1 cellular context compared by ENCODE assay signal in the genomic region with DNA sequence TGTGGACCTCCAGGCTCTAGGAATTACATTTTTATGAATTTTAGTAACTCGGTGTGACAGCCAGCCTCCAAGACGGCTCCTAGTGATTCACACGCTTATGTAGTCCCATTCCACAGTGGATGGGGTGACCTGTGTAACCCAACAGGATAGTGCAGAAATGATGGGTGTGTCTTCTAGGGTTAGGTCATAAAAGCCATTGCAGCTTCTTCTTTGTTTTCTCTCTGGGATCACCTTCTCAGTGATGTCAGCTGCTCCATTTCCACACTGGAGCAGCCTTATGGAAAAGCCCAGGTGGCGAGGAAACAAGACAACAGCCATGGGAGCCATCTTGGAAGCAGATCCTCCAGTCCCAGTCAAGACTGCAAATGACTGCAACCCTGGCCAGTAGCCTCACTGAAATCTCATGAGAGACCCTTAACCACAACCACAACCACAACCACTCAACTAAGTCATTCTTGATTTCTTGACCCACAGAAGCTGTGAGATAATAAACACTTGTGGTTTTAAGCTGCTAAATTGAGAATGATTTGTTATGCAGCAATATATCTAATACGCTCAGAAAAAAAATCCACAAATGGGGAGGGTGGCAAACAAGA.
TF ChIP-seq lines count a peak whose summit lies in the region.

No MANE protein-coding gene starts in this region.

TF ChIP-seq in K562, 482 proteins besides CTCF, POLR2A, EP300 and RAD21 (continues in another document):
- TF ChIP-seq, protein P1, sequence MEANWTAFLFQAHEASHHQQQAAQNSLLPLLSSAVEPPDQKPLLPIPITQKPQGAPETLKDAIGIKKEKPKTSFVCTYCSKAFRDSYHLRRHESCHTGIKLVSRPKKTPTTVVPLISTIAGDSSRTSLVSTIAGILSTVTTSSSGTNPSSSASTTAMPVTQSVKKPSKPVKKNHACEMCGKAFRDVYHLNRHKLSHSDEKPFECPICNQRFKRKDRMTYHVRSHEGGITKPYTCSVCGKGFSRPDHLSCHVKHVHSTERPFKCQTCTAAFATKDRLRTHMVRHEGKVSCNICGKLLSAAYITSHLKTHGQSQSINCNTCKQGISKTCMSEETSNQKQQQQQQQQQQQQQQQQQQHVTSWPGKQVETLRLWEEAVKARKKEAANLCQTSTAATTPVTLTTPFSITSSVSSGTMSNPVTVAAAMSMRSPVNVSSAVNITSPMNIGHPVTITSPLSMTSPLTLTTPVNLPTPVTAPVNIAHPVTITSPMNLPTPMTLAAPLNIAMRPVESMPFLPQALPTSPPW (CRISPR knock-in tag; IDR thresholded peaks at IDR 0.05): no peak
- TF ChIP-seq SMAD1 (IDR thresholded peaks at IDR 0.05; ENCODE audit: low read depth, low read length, partially characterized antibody) (no peak), LEF1 (IDR thresholded peaks at IDR 0.05) (no peak), ESRRA (IDR thresholded peaks at IDR 0.05; ENCODE audit: borderline replicate concordance, low read depth) (peak; percentile 49; the same call in 1 of the 2 replicates), NELFE (IDR thresholded peaks at IDR 0.05; ENCODE audit: insufficient read depth, insufficient read length) (no peak), JUNB (CRISPR knock-in tag; conservative IDR thresholded peaks at IDR 0.05) (no peak), MEIS2 (IDR thresholded peaks at IDR 0.05; ENCODE audit: partially characterized antibody) (peak; percentile 10), RCOR1 (IDR thresholded peaks at IDR 0.05; ENCODE audit: borderline replicate concordance in 1 of 2, low read depth in 2 of 2, low read length in 2 of 2) (peak in 1 of 2 experiments; percentile 43; a peak in 1 of 4 replicates), EP400 (IDR thresholded peaks at IDR 0.05) (no peak), FIP1L1 (IDR thresholded peaks at IDR 0.05; ENCODE audit: low read depth, low read length, poor library complexity, severe bottlenecking) (no peak), PCBP1 (IDR thresholded peaks at IDR 0.05; ENCODE audit: low read depth, low read length, poor library complexity, severe bottlenecking) (no peak), ZNF444 (CRISPR knock-in tag; IDR thresholded peaks at IDR 0.05) (no peak), CBFA2T3 (IDR thresholded peaks at IDR 0.05) (peak; percentile 26; the same call in 1 of the 2 replicates), ZNF644 (tag; IDR thresholded peaks at IDR 0.05; ENCODE audit: low read depth) (no peak), TCFL5 (CRISPR knock-in tag; conservative IDR thresholded peaks at IDR 0.05) (no peak), CHD4 (IDR thresholded peaks at IDR 0.05; ENCODE audit: insufficient read depth, insufficient replicate concordance, low read depth, low read length, poor library complexity, severe bottlenecking) (no peak), YY1 (IDR thresholded peaks at IDR 0.05; ENCODE audit: borderline replicate concordance in 1 of 3, control insufficient read depth in 1 of 3, extremely low read depth in 1 of 3, insufficient read depth in 3 of 3, insufficient read length in 1 of 3, insufficient replicate concordance in 2 of 3, low read depth in 1 of 3, low read length in 2 of 3) (peak in 1 of 3 experiments; percentile 64), CBX1 (IDR thresholded peaks at IDR 0.05; ENCODE audit: low read depth) (no peak), ZNF224 (CRISPR knock-in tag; IDR thresholded peaks at IDR 0.05) (no peak), MCM7 (IDR thresholded peaks at IDR 0.05) (no peak), ZEB2 (IDR thresholded peaks at IDR 0.05) (no peak), SMC3 (conservative IDR thresholded peaks at IDR 0.05; ENCODE audit: insufficient read depth, low read depth, low read length) (no peak), TEAD4 (IDR thresholded peaks at IDR 0.05; ENCODE audit: low read length) (0 out of 2 replicates have a peak, but pooled peaks have one; percentile 24), TEAD4 (CRISPR knock-in tag; IDR thresholded peaks at IDR 0.05; ENCODE audit: borderline replicate concordance) (no peak), LARP7 (IDR thresholded peaks at IDR 0.05) (no peak), FOXA3 (CRISPR knock-in tag; conservative IDR thresholded peaks at IDR 0.05 in 1 of 2, IDR thresholded peaks at IDR 0.05 in 1 of 2) (no peak), ARID1B (IDR thresholded peaks at IDR 0.05) (no peak), KDM2B (CRISPR knock-in tag; IDR thresholded peaks at IDR 0.05) (no peak)
- TF ChIP-seq, protein P2, sequence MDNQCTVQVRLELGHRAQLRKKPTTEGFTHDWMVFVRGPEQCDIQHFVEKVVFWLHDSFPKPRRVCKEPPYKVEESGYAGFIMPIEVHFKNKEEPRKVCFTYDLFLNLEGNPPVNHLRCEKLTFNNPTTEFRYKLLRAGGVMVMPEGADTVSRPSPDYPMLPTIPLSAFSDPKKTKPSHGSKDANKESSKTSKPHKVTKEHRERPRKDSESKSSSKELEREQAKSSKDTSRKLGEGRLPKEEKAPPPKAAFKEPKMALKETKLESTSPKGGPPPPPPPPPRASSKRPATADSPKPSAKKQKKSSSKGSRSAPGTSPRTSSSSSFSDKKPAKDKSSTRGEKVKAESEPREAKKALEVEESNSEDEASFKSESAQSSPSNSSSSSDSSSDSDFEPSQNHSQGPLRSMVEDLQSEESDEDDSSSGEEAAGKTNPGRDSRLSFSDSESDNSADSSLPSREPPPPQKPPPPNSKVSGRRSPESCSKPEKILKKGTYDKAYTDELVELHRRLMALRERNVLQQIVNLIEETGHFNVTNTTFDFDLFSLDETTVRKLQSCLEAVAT (IDR thresholded peaks at IDR 0.05): 0 out of 4 replicates have a peak, but pooled peaks of 1 of the 2 experiments have one; percentile 69
- TF ChIP-seq, protein P3, sequence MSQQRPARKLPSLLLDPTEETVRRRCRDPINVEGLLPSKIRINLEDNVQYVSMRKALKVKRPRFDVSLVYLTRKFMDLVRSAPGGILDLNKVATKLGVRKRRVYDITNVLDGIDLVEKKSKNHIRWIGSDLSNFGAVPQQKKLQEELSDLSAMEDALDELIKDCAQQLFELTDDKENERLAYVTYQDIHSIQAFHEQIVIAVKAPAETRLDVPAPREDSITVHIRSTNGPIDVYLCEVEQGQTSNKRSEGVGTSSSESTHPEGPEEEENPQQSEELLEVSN (IDR thresholded peaks at IDR 0.05; ENCODE audit: borderline replicate concordance in 1 of 2, extremely low read depth in 1 of 2, insufficient read depth in 1 of 2, insufficient read length in 1 of 2, low read depth in 1 of 2, low read length in 1 of 2, poor library complexity in 1 of 2, severe bottlenecking in 1 of 2): no peak
- TF ChIP-seq, protein P4, sequence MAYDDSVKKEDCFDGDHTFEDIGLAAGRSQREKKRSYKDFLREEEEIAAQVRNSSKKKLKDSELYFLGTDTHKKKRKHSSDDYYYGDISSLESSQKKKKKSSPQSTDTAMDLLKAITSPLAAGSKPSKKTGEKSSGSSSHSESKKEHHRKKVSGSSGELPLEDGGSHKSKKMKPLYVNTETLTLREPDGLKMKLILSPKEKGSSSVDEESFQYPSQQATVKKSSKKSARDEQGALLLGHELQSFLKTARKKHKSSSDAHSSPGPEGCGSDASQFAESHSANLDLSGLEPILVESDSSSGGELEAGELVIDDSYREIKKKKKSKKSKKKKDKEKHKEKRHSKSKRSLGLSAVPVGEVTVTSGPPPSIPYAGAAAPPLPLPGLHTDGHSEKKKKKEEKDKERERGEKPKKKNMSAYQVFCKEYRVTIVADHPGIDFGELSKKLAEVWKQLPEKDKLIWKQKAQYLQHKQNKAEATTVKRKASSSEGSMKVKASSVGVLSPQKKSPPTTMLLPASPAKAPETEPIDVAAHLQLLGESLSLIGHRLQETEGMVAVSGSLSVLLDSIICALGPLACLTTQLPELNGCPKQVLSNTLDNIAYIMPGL (CRISPR knock-in tag; IDR thresholded peaks at IDR 0.05): no peak
- TF ChIP-seq, protein P5, sequence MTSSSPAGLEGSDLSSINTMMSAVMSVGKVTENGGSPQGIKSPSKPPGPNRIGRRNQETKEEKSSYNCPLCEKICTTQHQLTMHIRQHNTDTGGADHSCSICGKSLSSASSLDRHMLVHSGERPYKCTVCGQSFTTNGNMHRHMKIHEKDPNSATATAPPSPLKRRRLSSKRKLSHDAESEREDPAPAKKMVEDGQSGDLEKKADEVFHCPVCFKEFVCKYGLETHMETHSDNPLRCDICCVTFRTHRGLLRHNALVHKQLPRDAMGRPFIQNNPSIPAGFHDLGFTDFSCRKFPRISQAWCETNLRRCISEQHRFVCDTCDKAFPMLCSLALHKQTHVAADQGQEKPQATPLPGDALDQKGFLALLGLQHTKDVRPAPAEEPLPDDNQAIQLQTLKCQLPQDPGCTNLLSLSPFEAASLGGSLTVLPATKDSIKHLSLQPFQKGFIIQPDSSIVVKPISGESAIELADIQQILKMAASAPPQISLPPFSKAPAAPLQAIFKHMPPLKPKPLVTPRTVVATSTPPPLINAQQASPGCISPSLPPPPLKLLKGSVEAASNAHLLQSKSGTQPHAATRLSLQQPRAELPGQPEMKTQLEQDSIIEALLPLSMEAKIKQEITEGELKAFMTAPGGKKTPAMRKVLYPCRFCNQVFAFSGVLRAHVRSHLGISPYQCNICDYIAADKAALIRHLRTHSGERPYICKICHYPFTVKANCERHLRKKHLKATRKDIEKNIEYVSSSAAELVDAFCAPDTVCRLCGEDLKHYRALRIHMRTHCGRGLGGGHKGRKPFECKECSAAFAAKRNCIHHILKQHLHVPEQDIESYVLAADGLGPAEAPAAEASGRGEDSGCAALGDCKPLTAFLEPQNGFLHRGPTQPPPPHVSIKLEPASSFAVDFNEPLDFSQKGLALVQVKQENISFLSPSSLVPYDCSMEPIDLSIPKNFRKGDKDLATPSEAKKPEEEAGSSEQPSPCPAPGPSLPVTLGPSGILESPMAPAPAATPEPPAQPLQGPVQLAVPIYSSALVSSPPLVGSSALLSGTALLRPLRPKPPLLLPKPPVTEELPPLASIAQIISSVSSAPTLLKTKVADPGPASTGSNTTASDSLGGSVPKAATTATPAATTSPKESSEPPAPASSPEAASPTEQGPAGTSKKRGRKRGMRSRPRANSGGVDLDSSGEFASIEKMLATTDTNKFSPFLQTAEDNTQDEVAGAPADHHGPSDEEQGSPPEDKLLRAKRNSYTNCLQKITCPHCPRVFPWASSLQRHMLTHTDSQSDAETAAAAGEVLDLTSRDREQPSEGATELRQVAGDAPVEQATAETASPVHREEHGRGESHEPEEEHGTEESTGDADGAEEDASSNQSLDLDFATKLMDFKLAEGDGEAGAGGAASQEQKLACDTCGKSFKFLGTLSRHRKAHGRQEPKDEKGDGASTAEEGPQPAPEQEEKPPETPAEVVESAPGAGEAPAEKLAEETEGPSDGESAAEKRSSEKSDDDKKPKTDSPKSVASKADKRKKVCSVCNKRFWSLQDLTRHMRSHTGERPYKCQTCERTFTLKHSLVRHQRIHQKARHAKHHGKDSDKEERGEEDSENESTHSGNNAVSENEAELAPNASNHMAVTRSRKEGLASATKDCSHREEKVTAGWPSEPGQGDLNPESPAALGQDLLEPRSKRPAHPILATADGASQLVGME (CRISPR knock-in tag; IDR thresholded peaks at IDR 0.05): no peak
- TF ChIP-seq, protein P6, sequence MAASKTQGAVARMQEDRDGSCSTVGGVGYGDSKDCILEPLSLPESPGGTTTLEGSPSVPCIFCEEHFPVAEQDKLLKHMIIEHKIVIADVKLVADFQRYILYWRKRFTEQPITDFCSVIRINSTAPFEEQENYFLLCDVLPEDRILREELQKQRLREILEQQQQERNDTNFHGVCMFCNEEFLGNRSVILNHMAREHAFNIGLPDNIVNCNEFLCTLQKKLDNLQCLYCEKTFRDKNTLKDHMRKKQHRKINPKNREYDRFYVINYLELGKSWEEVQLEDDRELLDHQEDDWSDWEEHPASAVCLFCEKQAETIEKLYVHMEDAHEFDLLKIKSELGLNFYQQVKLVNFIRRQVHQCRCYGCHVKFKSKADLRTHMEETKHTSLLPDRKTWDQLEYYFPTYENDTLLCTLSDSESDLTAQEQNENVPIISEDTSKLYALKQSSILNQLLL (CRISPR knock-in tag; IDR thresholded peaks at IDR 0.05; ENCODE audit: borderline replicate concordance): no peak
- TF ChIP-seq, protein P7, sequence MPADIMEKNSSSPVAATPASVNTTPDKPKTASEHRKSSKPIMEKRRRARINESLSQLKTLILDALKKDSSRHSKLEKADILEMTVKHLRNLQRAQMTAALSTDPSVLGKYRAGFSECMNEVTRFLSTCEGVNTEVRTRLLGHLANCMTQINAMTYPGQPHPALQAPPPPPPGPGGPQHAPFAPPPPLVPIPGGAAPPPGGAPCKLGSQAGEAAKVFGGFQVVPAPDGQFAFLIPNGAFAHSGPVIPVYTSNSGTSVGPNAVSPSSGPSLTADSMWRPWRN (IDR thresholded peaks at IDR 0.05; ENCODE audit: low read depth): peak; percentile 43; the same call in 1 of the 2 replicates
- TF ChIP-seq, protein P8, sequence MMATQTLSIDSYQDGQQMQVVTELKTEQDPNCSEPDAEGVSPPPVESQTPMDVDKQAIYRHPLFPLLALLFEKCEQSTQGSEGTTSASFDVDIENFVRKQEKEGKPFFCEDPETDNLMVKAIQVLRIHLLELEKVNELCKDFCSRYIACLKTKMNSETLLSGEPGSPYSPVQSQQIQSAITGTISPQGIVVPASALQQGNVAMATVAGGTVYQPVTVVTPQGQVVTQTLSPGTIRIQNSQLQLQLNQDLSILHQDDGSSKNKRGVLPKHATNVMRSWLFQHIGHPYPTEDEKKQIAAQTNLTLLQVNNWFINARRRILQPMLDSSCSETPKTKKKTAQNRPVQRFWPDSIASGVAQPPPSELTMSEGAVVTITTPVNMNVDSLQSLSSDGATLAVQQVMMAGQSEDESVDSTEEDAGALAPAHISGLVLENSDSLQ (IDR thresholded peaks at IDR 0.05): no peak
- TF ChIP-seq, protein P9, sequence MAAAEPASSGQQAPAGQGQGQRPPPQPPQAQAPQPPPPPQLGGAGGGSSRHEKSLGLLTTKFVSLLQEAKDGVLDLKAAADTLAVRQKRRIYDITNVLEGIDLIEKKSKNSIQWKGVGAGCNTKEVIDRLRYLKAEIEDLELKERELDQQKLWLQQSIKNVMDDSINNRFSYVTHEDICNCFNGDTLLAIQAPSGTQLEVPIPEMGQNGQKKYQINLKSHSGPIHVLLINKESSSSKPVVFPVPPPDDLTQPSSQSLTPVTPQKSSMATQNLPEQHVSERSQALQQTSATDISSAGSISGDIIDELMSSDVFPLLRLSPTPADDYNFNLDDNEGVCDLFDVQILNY (CRISPR knock-in tag; IDR thresholded peaks at IDR 0.05): no peak
- TF ChIP-seq, protein P10, sequence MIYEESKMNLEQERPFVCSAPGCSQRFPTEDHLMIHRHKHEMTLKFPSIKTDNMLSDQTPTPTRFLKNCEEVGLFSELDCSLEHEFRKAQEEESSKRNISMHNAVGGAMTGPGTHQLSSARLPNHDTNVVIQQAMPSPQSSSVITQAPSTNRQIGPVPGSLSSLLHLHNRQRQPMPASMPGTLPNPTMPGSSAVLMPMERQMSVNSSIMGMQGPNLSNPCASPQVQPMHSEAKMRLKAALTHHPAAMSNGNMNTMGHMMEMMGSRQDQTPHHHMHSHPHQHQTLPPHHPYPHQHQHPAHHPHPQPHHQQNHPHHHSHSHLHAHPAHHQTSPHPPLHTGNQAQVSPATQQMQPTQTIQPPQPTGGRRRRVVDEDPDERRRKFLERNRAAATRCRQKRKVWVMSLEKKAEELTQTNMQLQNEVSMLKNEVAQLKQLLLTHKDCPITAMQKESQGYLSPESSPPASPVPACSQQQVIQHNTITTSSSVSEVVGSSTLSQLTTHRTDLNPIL (CRISPR knock-in tag; IDR thresholded peaks at IDR 0.05): no peak
- TF ChIP-seq, protein P11, sequence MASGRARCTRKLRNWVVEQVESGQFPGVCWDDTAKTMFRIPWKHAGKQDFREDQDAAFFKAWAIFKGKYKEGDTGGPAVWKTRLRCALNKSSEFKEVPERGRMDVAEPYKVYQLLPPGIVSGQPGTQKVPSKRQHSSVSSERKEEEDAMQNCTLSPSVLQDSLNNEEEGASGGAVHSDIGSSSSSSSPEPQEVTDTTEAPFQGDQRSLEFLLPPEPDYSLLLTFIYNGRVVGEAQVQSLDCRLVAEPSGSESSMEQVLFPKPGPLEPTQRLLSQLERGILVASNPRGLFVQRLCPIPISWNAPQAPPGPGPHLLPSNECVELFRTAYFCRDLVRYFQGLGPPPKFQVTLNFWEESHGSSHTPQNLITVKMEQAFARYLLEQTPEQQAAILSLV (tag; IDR thresholded peaks at IDR 0.05): no peak
